ENCODE assay signal across 8 cellular contexts in the genomic region with DNA sequence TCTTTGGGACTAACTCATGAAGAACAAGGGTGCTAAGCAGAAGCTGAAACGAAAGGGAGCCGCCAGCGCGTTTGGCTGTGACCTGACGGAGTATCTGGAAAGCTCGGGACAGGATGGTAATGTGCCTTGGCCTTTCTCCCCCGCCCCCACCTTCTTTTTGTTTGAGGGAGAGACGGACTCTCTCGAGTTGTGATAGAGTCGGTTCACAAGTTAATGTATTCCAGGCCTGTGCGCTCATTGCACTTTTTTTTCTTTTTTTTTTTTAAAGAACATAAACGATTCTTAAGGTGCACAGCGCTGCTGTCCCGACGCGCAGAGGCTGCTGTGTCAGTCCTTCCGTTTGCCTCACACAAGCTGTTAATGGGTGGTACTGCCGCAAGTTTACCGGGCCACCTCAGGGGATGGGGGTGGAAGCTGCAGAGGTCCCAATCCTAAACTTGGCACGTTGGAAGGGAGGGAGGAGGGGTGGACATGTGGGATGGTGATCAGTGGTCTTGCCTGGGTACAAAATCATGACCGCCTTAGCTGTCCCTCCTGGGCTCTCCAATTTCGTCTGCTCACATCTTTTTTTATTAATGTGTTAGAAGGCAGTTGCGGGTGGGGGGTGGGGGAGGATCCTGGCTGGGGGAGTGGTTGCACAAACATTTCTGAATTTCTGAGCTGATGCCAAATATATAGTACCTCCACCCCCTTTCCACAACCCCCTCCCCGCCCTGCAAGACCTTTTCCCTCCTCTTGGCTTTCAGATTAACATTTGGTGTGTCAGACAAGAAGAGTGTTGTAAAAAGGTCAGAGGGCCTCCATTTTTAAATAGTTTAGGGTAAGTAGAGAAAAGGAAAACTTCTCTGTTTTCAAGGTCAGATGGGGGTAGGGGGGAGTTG. TPM values are rescaled to one million over a fixed set of nuclear protein-coding genes. Genes with fewer than 3 reads are reported as not detected.
DNase-seq lines count a peak whose midpoint lies in the region; ATAC-seq and TF ChIP-seq lines count a peak whose summit lies in the region.

No MANE protein-coding gene starts in this region.

- peaks cover 5% of the 10 kb centered on the region; the same call in 1 of the 2 replicates for H3K9me1 ChIP-seq in IMR-90 (ENCODE audit: insufficient read depth, low read length)

- H3K4ac ChIP-seq in IMR-90 (ENCODE audit: low read depth, low read length), result peak overlapping the region; percentile 92

- peak overlapping the region; percentile 84 for H3K18ac ChIP-seq in IMR-90 (ENCODE audit: low read depth, low read length)

- DNase-seq in Daoy (ENCODE audit: low read depth), result peak; percentile 80
- DNase-seq in IMR-90, result peak; percentile 37
- peak; percentile 49 for DNase-seq in activated CD4-positive, alpha-beta T cell treated with anti-CD3 and anti-CD28 coated beads, Interleukin-2, amount 10 ng/mL, durations not matched to agents 7 days and 5 days
- DNase-seq in effector CD4-positive, alpha-beta T cell, result peak; percentile 44
- peak; percentile 24 for DNase-seq in stimulated activated CD8-positive, alpha-beta memory T cell treated with anti-CD3 and anti-CD28 coated beads, Interleukin-7, amount 100 ng/mL, for 24 hours (ENCODE audit: low read depth)
- no peak for DNase-seq in D341Med (ENCODE audit: low spot score)

- no peak for TF ChIP-seq POLR2A in IMR-90 (IDR thresholded peaks at IDR 0.05; ENCODE audit: low read depth, low read length)

- no peak for TF ChIP-seq RAD21 in IMR-90 (IDR thresholded peaks at IDR 0.05; ENCODE audit: low read length)

- peak overlapping the region; percentile 99 for H3K4me2 ChIP-seq in IMR-90 (ENCODE audit: low read depth, low read length)

- H4K5ac ChIP-seq in IMR-90 (ENCODE audit: low read depth, low read length), result peak overlapping the region; percentile 95

- CTCF ChIA-PET in IMR-90 (lab: Yijun Ruan, JAX), result interaction anchor here (1.0 kb wide), 1 partner anchor 24 kb away, joined by 3 read pairs; no protein-coding TSS in a partner anchor
- CTCF ChIA-PET in activated CD4-positive, alpha-beta T cell treated with anti-CD3 and anti-CD28 coated beads, Interleukin-2, amount 10 ng/mL, durations not matched to agents 7 days and 5 days (lab: Charles Lee), result interaction anchor here (0.7 to 1.7 kb wide), 4 partner anchors 10 to 51 kb away, joined by 3 to 6 read pairs (median 4); no protein-coding TSS in a partner anchor

- H2AK5ac ChIP-seq in IMR-90 (ENCODE audit: low read depth, low read length), result peak overlapping the region; percentile 89

- peak overlapping the region; percentile 94 for H3K4me3 ChIP-seq in IMR-90 (ENCODE audit: insufficient read depth, low read depth, low read length)
- peak overlapping the region; percentile 65 for H3K4me3 ChIP-seq in mononuclear cell (ENCODE audit: low read length)

- BruUV-seq in IMR-90 (replicated peaks; lab: Mats Ljungman, UMichigan), result no TSS peak

- peak overlapping the region; percentile 95 for H4K91ac ChIP-seq in IMR-90 (ENCODE audit: insufficient read depth, low read depth, low read length)

- no peaks in the 10 kb centered on the region for H3K36me3 Mint-ChIP-seq in activated CD4-positive, alpha-beta T cell treated with anti-CD3 and anti-CD28 coated beads, Interleukin-2, amount 10 ng/mL, durations not matched to agents 7 days and 5 days (ENCODE audit: low read depth)

- peak overlapping the region; percentile 82 to 98 for H4K8ac ChIP-seq in IMR-90 (ENCODE audit: low read depth in 2 of 2, low read length in 2 of 2)

- H3K4me1 ChIP-seq in IMR-90 (ENCODE audit: control insufficient read depth, insufficient read depth, low read length) (peaks cover 5% of the 10 kb centered on the region), mononuclear cell (ENCODE audit: insufficient read depth, low read length) (peaks cover 43% of the 10 kb centered on the region)

- peak overlapping the region; percentile 78 for H3K4me3 Mint-ChIP-seq in activated CD4-positive, alpha-beta T cell treated with anti-CD3 and anti-CD28 coated beads, Interleukin-2, amount 10 ng/mL, durations not matched to agents 7 days and 5 days

- H3K27me3 Mint-ChIP-seq in activated CD4-positive, alpha-beta T cell treated with anti-CD3 and anti-CD28 coated beads, Interleukin-2, amount 10 ng/mL, durations not matched to agents 7 days and 5 days, result peaks cover 16% of the 10 kb centered on the region

- H3K27me3 ChIP-seq in IMR-90 (ENCODE audit: control insufficient read depth, insufficient read depth, low read length), result no peaks in the 10 kb centered on the region
- no peaks in the 10 kb centered on the region for H3K27me3 ChIP-seq in mononuclear cell (ENCODE audit: insufficient read depth, low read length)

- intact Hi-C loops in IMR-90 (cut with micrococcal nuclease), result loop anchor here (1.0 to 10.0 kb wide), 4 partner anchors 52 to 168 kb away; partner anchors contain the start of gene TMEM39A

- peaks cover 50% of the 10 kb centered on the region for H3K4me1 Mint-ChIP-seq in activated CD4-positive, alpha-beta T cell treated with anti-CD3 and anti-CD28 coated beads, Interleukin-2, amount 10 ng/mL, durations not matched to agents 7 days and 5 days

- in situ Hi-C loops in IMR-90 (cut with MboI; ENCODE audit: low sequenced_read_pairs), result loop anchor here (5.0 to 25.0 kb wide), 2 partner anchors 57 to 392 kb away; partner anchors contain the start of gene COX17

- H3K27ac ChIP-seq in IMR-90 (ENCODE audit: insufficient read depth, low read length), result peak overlapping the region; percentile 96

- H3K9me3 ChIP-seq in IMR-90 (ENCODE audit: control insufficient read depth, insufficient read depth, low read length) (no peaks in the 10 kb centered on the region), mononuclear cell (ENCODE audit: low read depth, low read length) (no peaks in the 10 kb centered on the region)

- H3K56ac ChIP-seq in IMR-90 (ENCODE audit: extremely low read depth, insufficient read depth, low read length), result peak overlapping the region; percentile 80

- peak; percentile 35 for ATAC-seq in GM21528 (IDR thresholded peaks at IDR 0.05; ENCODE audit: low FRiP score, unreplicated experiment)
- ATAC-seq in IMR-90 (ENCODE audit: low read depth), result peak; percentile 30

- H3K14ac ChIP-seq in IMR-90 (replicated peaks; ENCODE audit: low read depth, low read length), result peak overlapping the region; percentile 96

- POLR2A ChIA-PET in IMR-90 (lab: Charles Lee; ENCODE audit: unreplicated experiment), result interaction anchor here (1.2 kb wide), 1 partner anchor 58 kb away, joined by 3 read pairs; no protein-coding TSS in a partner anchor
- POLR2A ChIA-PET in activated CD4-positive, alpha-beta T cell treated with anti-CD3 and anti-CD28 coated beads, Interleukin-2, amount 10 ng/mL, durations not matched to agents 7 days and 5 days (lab: Charles Lee), result no interaction called here

- TF ChIP-seq CTCF in IMR-90 (conservative IDR thresholded peaks at IDR 0.05; ENCODE audit: low read depth, low read length), result no peak

- H2AK9ac ChIP-seq in IMR-90 (replicated peaks; ENCODE audit: low read depth, low read length, poor library complexity), result peak overlapping the region; percentile 80

- H3K36me3 ChIP-seq in IMR-90 (ENCODE audit: control insufficient read depth, insufficient read depth, low read length), result peaks cover 7% of the 10 kb centered on the region; the same call in 1 of the 2 replicates

- H2BK120ac ChIP-seq in IMR-90 (ENCODE audit: low read depth, low read length), result peak overlapping the region; percentile 90

- H2BK5ac ChIP-seq in IMR-90 (ENCODE audit: low read depth, low read length, poor library complexity, severe bottlenecking), result peak overlapping the region; percentile 75

- H2AFZ ChIP-seq in IMR-90 (replicated peaks; ENCODE audit: low read length, poor library complexity), result peak overlapping the region; percentile 98

- WGBS in IMR-90 (ENCODE audit: extremely low coverage in 2 of 2, insufficient read length in 1 of 2), 2 experiments, result 0% methylated on average over 6 of the region's 24 CpGs; no CpG with 5 or more reads in 1 of the 2 experiments

- H3K27ac Mint-ChIP-seq in activated CD4-positive, alpha-beta T cell treated with anti-CD3 and anti-CD28 coated beads, Interleukin-2, amount 10 ng/mL, durations not matched to agents 7 days and 5 days, result peak overlapping the region; percentile 86

- no peaks in the 10 kb centered on the region for H4K20me1 ChIP-seq in IMR-90 (ENCODE audit: insufficient read depth, low read length)

- H3K9ac ChIP-seq in IMR-90 (ENCODE audit: low read depth, low read length), result peak overlapping the region; percentile 91

- peak overlapping the region; percentile 47; the same call in 1 of the 2 replicates for H2BK20ac ChIP-seq in IMR-90 (ENCODE audit: low read depth, low read length)

- H2BK15ac ChIP-seq in IMR-90 (ENCODE audit: low read depth, low read length), result peak overlapping the region; percentile 95; the same call in 1 of the 3 replicates

- H3K23ac ChIP-seq in IMR-90 (ENCODE audit: low read depth, low read length), result peak overlapping the region; percentile 100

- peaks cover 13 to 47% of the 10 kb centered on the region in 2 experiments for H3K79me1 ChIP-seq in IMR-90 (ENCODE audit: low read depth in 1 of 2, low read length in 2 of 2)

- no peaks in the 10 kb centered on the region for H3K9me3 Mint-ChIP-seq in activated CD4-positive, alpha-beta T cell treated with anti-CD3 and anti-CD28 coated beads, Interleukin-2, amount 10 ng/mL, durations not matched to agents 7 days and 5 days

- dilution Hi-C loops in IMR-90 (cut with HindIII; ENCODE audit: low sequenced_read_pairs, unreplicated experiment), result no loop called here

TF ChIP-seq in IMR-90, 13 proteins besides CTCF, POLR2A, EP300 and RAD21 (continues in another document):
- TF ChIP-seq RCOR1 (IDR thresholded peaks at IDR 0.05; ENCODE audit: insufficient replicate concordance, low read length), result no peak
- no peak for TF ChIP-seq MAZ (IDR thresholded peaks at IDR 0.05; ENCODE audit: borderline replicate concordance, low read depth, low read length)
- no peak for TF ChIP-seq FOS (IDR thresholded peaks at IDR 0.05; ENCODE audit: low read depth, low read length)

RNA-seq across cellular contexts. Expression of gene ARHGAP31, which starts 0.9 kb away (rescaled TPM):
- 14.3 and 14.6 TPM in 2 replicates for total RNA-seq in Daoy (2014; rRNA removed; shearing (Covaris generic))
- total RNA-seq in IMR-90 (2012; rRNA removed) (6.6 and 7.5 TPM in 2 replicates), mononuclear cell (4.0 TPM)
- 7.7 and 8.3 TPM in 2 replicates for polyA plus RNA-seq in IMR-90 (2012; rRNA removed)
- polyA plus RNA-seq in IMR-90 (2012; cell fraction: cytosol; rRNA removed), result 2.2 and 2.4 TPM in 2 replicates
- polyA plus RNA-seq in IMR-90 (2012; cell fraction: nucleus; rRNA removed; ENCODE audit: low replicate concordance), result 2.2 and 3.0 TPM in 2 replicates
- total RNA-seq in activated CD4-positive, alpha-beta T cell treated with anti-CD3 and anti-CD28 coated beads, Interleukin-2, amount 10 ng/mL, durations not matched to agents 7 days and 5 days, result 1 to 10 TPM; 2.0 to 2.4 TPM

RNA-seq across cellular contexts. Expression of gene B4GALT4, which starts 54.5 kb away (rescaled TPM):
- total RNA-seq in Daoy (2014; rRNA removed; shearing (Covaris generic)), result 15.0 and 15.9 TPM in 2 replicates
- total RNA-seq in IMR-90 (2012; rRNA removed), result 30.3 and 30.6 TPM in 2 replicates
- polyA plus RNA-seq in IMR-90 (2012; rRNA removed), result 23.0 and 27.0 TPM in 2 replicates
- 7.5 and 10.5 TPM in 2 replicates for polyA plus RNA-seq in IMR-90 (2012; cell fraction: cytosol; rRNA removed)
- polyA plus RNA-seq in IMR-90 (2012; cell fraction: nucleus; rRNA removed; ENCODE audit: low replicate concordance), result 5.1 and 22.2 TPM in 2 replicates
- 10 to 100 TPM; 16.1 to 16.5 TPM for total RNA-seq in activated CD4-positive, alpha-beta T cell treated with anti-CD3 and anti-CD28 coated beads, Interleukin-2, amount 10 ng/mL, durations not matched to agents 7 days and 5 days
- 17.6 TPM for total RNA-seq in mononuclear cell
